Comparison of ENCODE assay signal across 8 cellular contexts in the genomic region with DNA sequence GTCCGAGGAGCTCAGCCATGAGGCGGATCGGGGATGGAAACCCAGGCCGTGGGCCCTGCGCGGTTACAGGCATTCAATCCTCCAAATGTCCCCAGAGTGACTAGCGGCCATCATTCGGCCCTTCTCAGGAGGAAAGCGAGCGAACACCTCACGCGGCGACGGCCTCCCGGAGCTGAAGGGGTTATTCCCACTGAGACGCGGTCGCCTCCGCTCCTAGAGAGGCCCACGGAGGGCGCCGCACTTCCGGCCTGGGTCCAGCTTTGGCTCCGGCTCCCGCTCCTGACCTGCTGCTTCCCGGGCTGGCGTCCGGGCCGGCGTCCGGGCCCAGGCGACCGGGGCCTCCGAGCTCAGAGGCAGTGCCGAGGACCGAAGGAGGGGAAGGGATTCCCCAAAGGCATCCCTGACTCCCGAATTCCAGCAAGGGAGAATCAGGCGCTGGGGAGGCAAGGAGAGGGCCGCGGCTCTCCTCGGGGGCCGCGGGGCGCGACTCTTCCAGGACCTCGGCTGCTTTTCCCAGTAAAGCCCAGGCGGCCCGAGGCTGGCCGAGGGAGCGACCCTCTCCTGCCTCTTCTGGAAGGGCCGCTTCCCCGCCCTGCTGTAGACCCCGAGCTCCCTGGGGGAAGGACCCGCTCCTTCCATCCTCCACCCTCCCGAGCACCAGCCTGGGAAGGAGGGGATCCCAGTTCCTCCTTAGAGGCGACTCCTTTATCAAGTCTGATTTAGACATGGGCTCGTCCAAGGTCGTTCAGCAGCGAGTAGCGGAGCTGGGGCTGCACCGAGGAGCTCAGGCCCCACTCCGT. TPM values are rescaled to one million over a fixed set of nuclear protein-coding genes. Genes with fewer than 3 reads are reported as not detected.
DNase-seq lines count a peak whose midpoint lies in the region; ATAC-seq and TF ChIP-seq lines count a peak whose summit lies in the region.

No MANE protein-coding gene starts in this region.

- H3K4me2 ChIP-seq in SK-N-SH: peak overlapping the region; percentile 88

- WGBS in SK-N-SH (ENCODE audit: low lambda C conversion rate): 5% methylated on average over 13 of the region's 62 CpGs

- peak overlapping the region; percentile 99 for H2AFZ ChIP-seq in SK-N-SH (ENCODE audit: low read depth)

- H3K4me1 ChIP-seq in SK-N-SH (ENCODE audit: control insufficient read depth in 1 of 2, insufficient read depth in 2 of 2, low read depth in 1 of 2, low read length in 1 of 2) (peaks cover 3 to 7% of the 10 kb centered on the region in 2 experiments; a peak in 1 of 4 replicates), adipocyte (ENCODE audit: control insufficient read depth, insufficient read depth, low read length) (peaks cover 11% of the 10 kb centered on the region)

- H3K36me3 ChIP-seq in SK-N-SH (replicated peaks in 1 of 2; ENCODE audit: control insufficient read depth in 1 of 2, insufficient read depth in 2 of 2, low read length in 1 of 2) (no peaks in the 10 kb centered on the region), adipocyte (ENCODE audit: control insufficient read depth, insufficient read depth, low read length, severe bottlenecking) (no peaks in the 10 kb centered on the region)

- H3K27me3 ChIP-seq in SK-N-SH (ENCODE audit: insufficient read depth) (no peaks in the 10 kb centered on the region), adipocyte (replicated peaks; ENCODE audit: control insufficient read depth, insufficient read depth, low read length) (no peaks in the 10 kb centered on the region)

- no peaks in the 10 kb centered on the region for H3K9me2 ChIP-seq in SK-N-SH

- TF ChIP-seq EP300 in Ishikawa (IDR thresholded peaks at IDR 0.05; ENCODE audit: borderline replicate concordance) (no peak), SK-N-SH (IDR thresholded peaks at IDR 0.05; ENCODE audit: borderline replicate concordance in 1 of 2, low read depth in 1 of 2, low read length in 1 of 2) (peak in 1 of 2 experiments; percentile 22; a peak in 1 of 4 replicates)

- CTCF ChIA-PET in SK-N-SH (lab: Yijun Ruan, JAX): interaction anchor here (0.9 to 3.1 kb wide), 11 partner anchors 8 to 137 kb away, joined by 3 to 20 read pairs (median 4); a partner anchor contains a TSS

- H3F3A ChIP-seq in SK-N-SH (replicated peaks; ENCODE audit: insufficient read depth): peaks cover 6% of the 10 kb centered on the region

- ATAC-seq in Right ventricle myocardium inferior: peak; percentile 98
- ATAC-seq in HG02840 (IDR thresholded peaks at IDR 0.05; ENCODE audit: low FRiP score, unreplicated experiment): no peak

- intact Hi-C loops in Right ventricle myocardium inferior (cut with DNase I): loop anchor here (2.0 kb wide), 1 partner anchor 19 kb away; a partner anchor contains a TSS

- H3K79me2 ChIP-seq in SK-N-SH (ENCODE audit: insufficient read depth): no peaks in the 10 kb centered on the region

- peak overlapping the region; percentile 94 for H3K9ac ChIP-seq in SK-N-SH
- peak overlapping the region; percentile 93 for H3K9ac ChIP-seq in adipocyte (ENCODE audit: low read length)

- no peaks in the 10 kb centered on the region for H4K20me1 ChIP-seq in SK-N-SH (ENCODE audit: insufficient read depth)

- peak overlapping the region; percentile 69 to 77 for H3K4me3 ChIP-seq in SK-N-SH (ENCODE audit: low read depth in 2 of 2, low read length in 1 of 2)
- peak overlapping the region; percentile 85 for H3K4me3 ChIP-seq in adipocyte (ENCODE audit: low read length)

- H3K9me3 ChIP-seq in SK-N-SH (no peaks in the 10 kb centered on the region), adipocyte (ENCODE audit: control insufficient read depth, low read length) (no peaks in the 10 kb centered on the region)

- TF ChIP-seq CTCF in SK-N-SH (IDR thresholded peaks at IDR 0.05): peak; percentile 23; the same call in 1 of the 2 replicates

- H3K27ac ChIP-seq in SK-N-SH (ENCODE audit: low read depth in 2 of 2, low read length in 1 of 2): peak overlapping the region; percentile 82 to 89

- TF ChIP-seq RAD21 in Ishikawa (IDR thresholded peaks at IDR 0.05; ENCODE audit: low read depth) (no peak), SK-N-SH (IDR thresholded peaks at IDR 0.05; ENCODE audit: low read length) (no peak; the same call in 1 of the 2 replicates)

- DNase-seq in ELF-1 (ENCODE audit: low read depth, low spot score) (peak; percentile 85), SK-N-SH (peak; percentile 96), adipocyte (ENCODE audit: low read depth) (peak; percentile 93), Right ventricle myocardium inferior (ENCODE audit: missing footprints) (peak; percentile 94), occipital lobe (lab: John Stamatoyannopoulos, UW) (peak; percentile 84), ureter (ENCODE audit: low spot score) (peak; percentile 90)

- POLR2A ChIA-PET in SK-N-SH (lab: Yijun Ruan, JAX): interaction anchor here (0.5 to 2.9 kb wide), 20 partner anchors 9 to 269 kb away, joined by 3 to 128 read pairs (median 4); a partner anchor contains a TSS

TF ChIP-seq in Ishikawa, 13 proteins besides CTCF, POLR2A, EP300 and RAD21:
- TF ChIP-seq NFIC (IDR thresholded peaks at IDR 0.05): peak; percentile 62
- TF ChIP-seq, protein P1, sequence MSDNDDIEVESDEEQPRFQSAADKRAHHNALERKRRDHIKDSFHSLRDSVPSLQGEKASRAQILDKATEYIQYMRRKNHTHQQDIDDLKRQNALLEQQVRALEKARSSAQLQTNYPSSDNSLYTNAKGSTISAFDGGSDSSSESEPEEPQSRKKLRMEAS (IDR thresholded peaks at IDR 0.05): peak; percentile 79
- TF ChIP-seq TCF12 (IDR thresholded peaks at IDR 0.05; ENCODE audit: low read depth): peak; percentile 73; the same call in 1 of the 2 replicates
- TF ChIP-seq, protein P2, sequence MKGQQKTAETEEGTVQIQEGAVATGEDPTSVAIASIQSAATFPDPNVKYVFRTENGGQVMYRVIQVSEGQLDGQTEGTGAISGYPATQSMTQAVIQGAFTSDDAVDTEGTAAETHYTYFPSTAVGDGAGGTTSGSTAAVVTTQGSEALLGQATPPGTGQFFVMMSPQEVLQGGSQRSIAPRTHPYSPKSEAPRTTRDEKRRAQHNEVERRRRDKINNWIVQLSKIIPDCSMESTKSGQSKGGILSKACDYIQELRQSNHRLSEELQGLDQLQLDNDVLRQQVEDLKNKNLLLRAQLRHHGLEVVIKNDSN (IDR thresholded peaks at IDR 0.05): no peak
- no peak for TF ChIP-seq CREB1 (IDR thresholded peaks at IDR 0.05; ENCODE audit: low read depth)
- 0 out of 2 replicates have a peak, but pooled peaks have one; percentile 47 for TF ChIP-seq YY1 (IDR thresholded peaks at IDR 0.05; ENCODE audit: low read depth)
- TF ChIP-seq TAF1 (IDR thresholded peaks at IDR 0.05; ENCODE audit: low read depth): peak; percentile 98
- TF ChIP-seq FOXM1 (IDR thresholded peaks at IDR 0.05; ENCODE audit: borderline replicate concordance, low read depth): no peak
- TF ChIP-seq ZBTB7A (IDR thresholded peaks at IDR 0.05; ENCODE audit: low read depth): no peak

TF ChIP-seq in SK-N-SH, 30 proteins besides CTCF, POLR2A, EP300 and RAD21 (continues in another document):
- TF ChIP-seq RCOR1 (IDR thresholded peaks at IDR 0.05; ENCODE audit: low read length): no peak
- TF ChIP-seq, protein P3, sequence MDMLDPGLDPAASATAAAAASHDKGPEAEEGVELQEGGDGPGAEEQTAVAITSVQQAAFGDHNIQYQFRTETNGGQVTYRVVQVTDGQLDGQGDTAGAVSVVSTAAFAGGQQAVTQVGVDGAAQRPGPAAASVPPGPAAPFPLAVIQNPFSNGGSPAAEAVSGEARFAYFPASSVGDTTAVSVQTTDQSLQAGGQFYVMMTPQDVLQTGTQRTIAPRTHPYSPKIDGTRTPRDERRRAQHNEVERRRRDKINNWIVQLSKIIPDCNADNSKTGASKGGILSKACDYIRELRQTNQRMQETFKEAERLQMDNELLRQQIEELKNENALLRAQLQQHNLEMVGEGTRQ (IDR thresholded peaks at IDR 0.05; ENCODE audit: borderline replicate concordance, low read depth, low read length): no peak
- TF ChIP-seq TAF1 (IDR thresholded peaks at IDR 0.05; ENCODE audit: borderline replicate concordance, low read depth, low read length): peak; percentile 98
- no peak for TF ChIP-seq MEF2A (IDR thresholded peaks at IDR 0.05; ENCODE audit: borderline replicate concordance, low read depth)
- TF ChIP-seq JUND (IDR thresholded peaks at IDR 0.05): 0 out of 2 replicates have a peak, but pooled peaks have one; percentile 11
- TF ChIP-seq TCF12 (IDR thresholded peaks at IDR 0.05): 0 out of 2 replicates have a peak, but pooled peaks have one; percentile 4
- no peak for TF ChIP-seq RFX5 (IDR thresholded peaks at IDR 0.05; ENCODE audit: low read length)
- TF ChIP-seq SIN3A (IDR thresholded peaks at IDR 0.05; ENCODE audit: borderline replicate concordance, low read depth, low read length): peak; percentile 83; the same call in 1 of the 2 replicates
- TF ChIP-seq SMC3 (IDR thresholded peaks at IDR 0.05; ENCODE audit: low read depth, low read length): no peak; the same call in 1 of the 2 replicates
- TF ChIP-seq POLR2AphosphoS5 (IDR thresholded peaks at IDR 0.05; ENCODE audit: low read depth, low read length): peak; percentile 93

RNA-seq across cellular contexts. Expression of a gene that starts 18.6 kb away (rescaled TPM):
- 4.7 and 5.1 TPM in 2 replicates for polyA plus RNA-seq in SK-N-SH (2012; rRNA removed)
- 3.3 and 4.3 TPM in 2 replicates for polyA plus RNA-seq in SK-N-SH (2012; cell fraction: cytosol; rRNA removed)
- polyA plus RNA-seq in SK-N-SH (2012; cell fraction: nucleus; rRNA removed): 9.0 TPM in 2 replicates
- total RNA-seq in Right ventricle myocardium inferior (17.4 TPM), occipital lobe (11.5 TPM), ureter (21.6 TPM)

RNA-seq across cellular contexts. Expression of a gene that starts 43.4 kb away (rescaled TPM):
- polyA plus RNA-seq in SK-N-SH (2012; rRNA removed): 49.8 and 57.3 TPM in 2 replicates
- 28.3 and 31.2 TPM in 2 replicates for polyA plus RNA-seq in SK-N-SH (2012; cell fraction: cytosol; rRNA removed)
- polyA plus RNA-seq in SK-N-SH (2012; cell fraction: nucleus; rRNA removed): 87.3 and 103 TPM in 2 replicates
- 42.6 TPM for total RNA-seq in Right ventricle myocardium inferior
- total RNA-seq in occipital lobe: 80.0 TPM
- total RNA-seq in ureter: 133 TPM

RNA-seq across cellular contexts. Expression of a gene that starts 43.7 kb away (rescaled TPM):
- polyA plus RNA-seq in SK-N-SH (2012; rRNA removed): 28.4 and 36.5 TPM in 2 replicates
- 7.2 and 10.3 TPM in 2 replicates for polyA plus RNA-seq in SK-N-SH (2012; cell fraction: cytosol; rRNA removed)
- polyA plus RNA-seq in SK-N-SH (2012; cell fraction: nucleus; rRNA removed): 230 and 287 TPM in 2 replicates
- total RNA-seq in Right ventricle myocardium inferior: 0.89 TPM
- total RNA-seq in occipital lobe: 1.6 TPM
- 8.7 TPM for total RNA-seq in ureter

RNA-seq across cellular contexts. Expression of a gene that starts 57.3 kb away (rescaled TPM):
- 45.8 and 54.2 TPM in 2 replicates for polyA plus RNA-seq in SK-N-SH (2012; rRNA removed)
- 17.3 and 21.5 TPM in 2 replicates for polyA plus RNA-seq in SK-N-SH (2012; cell fraction: cytosol; rRNA removed)
- 194 and 207 TPM in 2 replicates for polyA plus RNA-seq in SK-N-SH (2012; cell fraction: nucleus; rRNA removed)
- total RNA-seq in Right ventricle myocardium inferior (12.6 TPM), occipital lobe (12.0 TPM), ureter (35.9 TPM)
